22 cellular contexts compared by ENCODE assay signal in the genomic region with DNA sequence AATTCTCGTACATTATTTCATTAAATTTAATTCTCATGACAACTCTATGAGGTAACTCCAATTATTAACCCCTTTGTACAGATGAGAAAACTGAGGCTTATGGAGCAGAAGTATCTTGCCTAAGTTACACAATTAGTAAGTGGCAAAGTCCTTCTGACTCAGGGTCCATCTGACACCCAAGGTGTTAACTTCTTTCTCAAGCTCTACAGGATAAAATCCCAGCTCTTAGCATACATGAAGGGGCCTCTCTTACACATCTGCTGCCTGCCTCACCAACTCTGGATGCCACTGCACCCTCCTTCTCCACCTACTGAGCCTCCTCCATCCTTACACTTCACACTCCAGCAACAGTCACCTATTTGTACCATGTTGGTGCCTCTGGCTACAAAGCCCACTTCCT. TPM values are rescaled to one million over a fixed set of nuclear protein-coding genes. Genes with fewer than 3 reads are reported as not detected.
DNase-seq lines count a peak whose midpoint lies in the region; ATAC-seq and TF ChIP-seq lines count a peak whose summit lies in the region.
"Had no signal": no experiment of that assay in that cellular context is flagged by ENCODE, and none has a peak within 500 bp of the region (broad histone marks: within the 10 kb centered on the region; RNA-seq: fewer than 3 reads in every experiment).

No MANE protein-coding gene starts in this region.

- no peaks in the 10 kb centered on the region for H3K36me3 ChIP-seq in esophagus muscularis mucosa
- no peaks in the 10 kb centered on the region for H3K36me3 ChIP-seq in GM23248 (ENCODE audit: low read depth)
- H3K36me3 ChIP-seq: BLaER1, Peyer's patch had no signal

- 80% methylated on average over 1 of the region's 1 CpG for WGBS in esophagus muscularis mucosa
- WGBS in GM23248 (ENCODE audit: low coverage in 1 of 2, low lambda C conversion rate in 2 of 2, missing lambda C conversion rate in 2 of 2), 2 experiments, result 53 to 59% methylated on average over 1 of the region's 1 CpG

- H3K27ac ChIP-seq in esophagus muscularis mucosa (replicated peaks in 1 of 4), result no peak overlapping the region
- H3K27ac ChIP-seq in GM23248, result no peak overlapping the region
- H3K27ac ChIP-seq: 22Rv1, BLaER1, KMS-11, Peyer's patch had no signal

- no peak overlapping the region for H3K9ac ChIP-seq in GM23248
- H3K9ac ChIP-seq: BLaER1, KMS-11 had no signal

- no peaks in the 10 kb centered on the region for H4K20me1 ChIP-seq in GM23248 (ENCODE audit: insufficient read depth)
- H4K20me1 ChIP-seq: BLaER1 had no signal

- no peak overlapping the region for H2AFZ ChIP-seq in GM23248

- no peaks in the 10 kb centered on the region for H3K27me3 Mint-ChIP-seq in activated CD4-positive, alpha-beta T cell treated with anti-CD3 and anti-CD28 coated beads for 36 hours
- no peaks in the 10 kb centered on the region for H3K27me3 Mint-ChIP-seq in activated naive CD8-positive, alpha-beta T cell
- no peaks in the 10 kb centered on the region for H3K27me3 Mint-ChIP-seq in activated naive CD8-positive, alpha-beta T cell treated with anti-CD3 and anti-CD28 coated beads for 36 hours

- no peak for DNase-seq in activated CD4-positive, alpha-beta T cell treated with anti-CD3 and anti-CD28 coated beads for 36 hours
- no peak for DNase-seq in activated CD4-positive, alpha-beta T cell treated with anti-CD3 and anti-CD28 coated beads for 1 hour
- DNase-seq in activated naive CD8-positive, alpha-beta T cell treated with anti-CD3 and anti-CD28 coated beads for 36 hours, result no peak
- DNase-seq in esophagus muscularis mucosa (ENCODE audit: extremely low spot score) (peak; percentile 21), NCI-H2029 treated with DMSO at 0.1 percent for 48 hours (lab: John Stamatoyannopoulos, UW) (no peak), GM23248 (no peak), posterior vena cava (ENCODE audit: low spot score) (no peak)
- DNase-seq: ACHN, EL, GF-D8, NCI-H1105 treated with DMSO at 0.1 percent for 48 hours, NCI-H1694, NCI-H2081 treated with DMSO at 0.1 percent for 48 hours, NCI-H2171 treated with DMSO at 0.1 percent for 48 hours, NCI-H524 treated with DMSO at 0.1 percent for 48 hours, NCI-H82, Peyer's patch had no signal

- no peaks in the 10 kb centered on the region for H3K9me2 ChIP-seq in GM23248 (ENCODE audit: insufficient read depth)

- no peaks in the 10 kb centered on the region for H3K4me1 ChIP-seq in esophagus muscularis mucosa
- H3K4me1 ChIP-seq in GM23248 (ENCODE audit: insufficient read depth), result 0 out of 2 replicates have a peak, but pooled peaks cover 4% of the 10 kb centered on the region
- H3K4me1 ChIP-seq: BLaER1, Peyer's patch had no signal

- no peak for TF ChIP-seq CTCF in esophagus muscularis mucosa (IDR thresholded peaks at IDR 0.05)

- no peak for TF ChIP-seq EP300 in esophagus muscularis mucosa (IDR thresholded peaks at IDR 0.05)

- intact Hi-C loops in activated CD4-positive, alpha-beta T cell treated with anti-CD3 and anti-CD28 coated beads for 36 hours (cut with DNase I, micrococcal nuclease), result no loop called here
- intact Hi-C loops in esophagus muscularis mucosa (cut with DNase I) (no loop called here), posterior vena cava (cut with DNase I) (no loop called here)

- peaks cover 0 to 53% (median 9%) of the 10 kb centered on the region in 4 donors for H3K27me3 ChIP-seq in esophagus muscularis mucosa
- peaks cover 51% of the 10 kb centered on the region for H3K27me3 ChIP-seq in GM23248 (replicated peaks; ENCODE audit: insufficient read depth)
- H3K27me3 ChIP-seq: BLaER1, Peyer's patch had no signal

- no peaks in the 10 kb centered on the region for H3K36me3 Mint-ChIP-seq in activated CD4-positive, alpha-beta T cell treated with anti-CD3 and anti-CD28 coated beads for 36 hours (ENCODE audit: low read depth)
- peaks cover 4% of the 10 kb centered on the region for H3K36me3 Mint-ChIP-seq in activated naive CD8-positive, alpha-beta T cell
- H3K36me3 Mint-ChIP-seq in activated naive CD8-positive, alpha-beta T cell treated with anti-CD3 and anti-CD28 coated beads for 36 hours, result no peaks in the 10 kb centered on the region

- no peaks in the 10 kb centered on the region for H3K9me3 Mint-ChIP-seq in activated CD4-positive, alpha-beta T cell treated with anti-CD3 and anti-CD28 coated beads for 36 hours (ENCODE audit: low read depth)
- H3K9me3 Mint-ChIP-seq in activated naive CD8-positive, alpha-beta T cell (ENCODE audit: low read depth), result no peaks in the 10 kb centered on the region
- H3K9me3 Mint-ChIP-seq in activated naive CD8-positive, alpha-beta T cell treated with anti-CD3 and anti-CD28 coated beads for 36 hours, result no peaks in the 10 kb centered on the region

- CTCF ChIA-PET in activated CD4-positive, alpha-beta T cell treated with anti-CD3 and anti-CD28 coated beads for 36 hours (lab: Charles Lee), result interaction anchor here (1.0 to 1.3 kb wide), 2 partner anchors 22 to 375 kb away, joined by 4 to 5 read pairs; no protein-coding TSS in a partner anchor

- H3K4me2 ChIP-seq in GM23248 (ENCODE audit: unreplicated experiment), result no peak overlapping the region
- H3K4me2 ChIP-seq: BLaER1, KMS-11 had no signal

- H3K9me3 ChIP-seq in esophagus muscularis mucosa (no peaks in the 10 kb centered on the region), GM23248 (ENCODE audit: low read depth) (no peaks in the 10 kb centered on the region)
- H3K9me3 ChIP-seq: Peyer's patch had no signal

- H3K4me3 ChIP-seq in esophagus muscularis mucosa (no peak overlapping the region), GM23248 (no peak overlapping the region)
- H3K4me3 ChIP-seq: BLaER1, Peyer's patch had no signal

- TF ChIP-seq POLR2A in esophagus muscularis mucosa (IDR thresholded peaks at IDR 0.05; ENCODE audit: low read depth), result no peak

- H3K4me1 Mint-ChIP-seq in activated CD4-positive, alpha-beta T cell treated with anti-CD3 and anti-CD28 coated beads for 36 hours, result peaks cover 84% of the 10 kb centered on the region
- peaks cover 89% of the 10 kb centered on the region for H3K4me1 Mint-ChIP-seq in activated naive CD8-positive, alpha-beta T cell (ENCODE audit: low read depth)
- peaks cover 74% of the 10 kb centered on the region for H3K4me1 Mint-ChIP-seq in activated naive CD8-positive, alpha-beta T cell treated with anti-CD3 and anti-CD28 coated beads for 36 hours

- no peak overlapping the region for H3K4me3 Mint-ChIP-seq in activated CD4-positive, alpha-beta T cell treated with anti-CD3 and anti-CD28 coated beads for 36 hours
- peak overlapping the region; percentile 2 for H3K4me3 Mint-ChIP-seq in activated naive CD8-positive, alpha-beta T cell
- H3K4me3 Mint-ChIP-seq in activated naive CD8-positive, alpha-beta T cell treated with anti-CD3 and anti-CD28 coated beads for 36 hours, result no peak overlapping the region

- in situ Hi-C loops in GM23248 (cut with MboI), result no loop called here

- peak; percentile 20 for ATAC-seq in activated CD4-positive, alpha-beta T cell treated with anti-CD3 and anti-CD28 coated beads for 36 hours

- POLR2A ChIA-PET in activated CD4-positive, alpha-beta T cell treated with anti-CD3 and anti-CD28 coated beads for 36 hours (lab: Charles Lee), result no interaction called here

- no peaks in the 10 kb centered on the region for H3F3A ChIP-seq in GM23248 (ENCODE audit: insufficient read depth)

- H3K27ac Mint-ChIP-seq in activated CD4-positive, alpha-beta T cell treated with anti-CD3 and anti-CD28 coated beads for 36 hours, result peak overlapping the region; percentile 27
- peak overlapping the region; percentile 25 for H3K27ac Mint-ChIP-seq in activated naive CD8-positive, alpha-beta T cell
- no peak overlapping the region for H3K27ac Mint-ChIP-seq in activated naive CD8-positive, alpha-beta T cell treated with anti-CD3 and anti-CD28 coated beads for 36 hours

- no peaks in the 10 kb centered on the region for H3K79me2 ChIP-seq in GM23248 (ENCODE audit: insufficient read depth)

RNA-seq across cellular contexts. Expression of a gene that starts 4.3 kb away (rescaled TPM):
- 1 to 10 TPM; 3.2 TPM for total RNA-seq in activated CD4-positive, alpha-beta T cell treated with anti-CD3 and anti-CD28 coated beads for 36 hours
- under 1 TPM in 1 of 2 experiments, not detected in 1; 0.12 TPM for total RNA-seq in activated naive CD8-positive, alpha-beta T cell treated with anti-CD3 and anti-CD28 coated beads for 36 hours
- not detected for total RNA-seq in esophagus muscularis mucosa
- total RNA-seq in GM23248 (2014; rRNA removed; shearing (Covaris generic)), result not detected in 2 replicates
- not detected in 2 replicates for polyA plus RNA-seq in GM23248 (2016; fragmentation: Nextera tagmentation; extraction: Ambion mirVana)
- total RNA-seq in posterior vena cava, result not detected
- total RNA-seq: H1 had no signal
- polyA plus RNA-seq: H1 had no signal

RNA-seq across cellular contexts. Expression of a gene that starts 12.8 kb away (rescaled TPM):
- total RNA-seq in activated CD4-positive, alpha-beta T cell treated with anti-CD3 and anti-CD28 coated beads for 36 hours, result 1 to 10 TPM; 1.7 to 1.9 TPM
- total RNA-seq in activated naive CD8-positive, alpha-beta T cell treated with anti-CD3 and anti-CD28 coated beads for 36 hours, result under 1 TPM; 0.14 to 0.29 TPM
- not detected for total RNA-seq in esophagus muscularis mucosa
- total RNA-seq in GM23248 (2014; rRNA removed; shearing (Covaris generic)), result not detected in 2 replicates
- polyA plus RNA-seq in GM23248 (2016; fragmentation: Nextera tagmentation; extraction: Ambion mirVana), result not detected in 2 replicates
- total RNA-seq in posterior vena cava, result not detected
- total RNA-seq: H1 had no signal
- polyA plus RNA-seq: H1 had no signal

RNA-seq across cellular contexts. Expression of a gene that starts 31.9 kb away (rescaled TPM):
- total RNA-seq in activated CD4-positive, alpha-beta T cell treated with anti-CD3 and anti-CD28 coated beads for 36 hours, result not detected
- not detected for total RNA-seq in activated naive CD8-positive, alpha-beta T cell treated with anti-CD3 and anti-CD28 coated beads for 36 hours
- total RNA-seq in esophagus muscularis mucosa (not detected), posterior vena cava (not detected)
- not detected in 2 replicates for total RNA-seq in GM23248 (2014; rRNA removed; shearing (Covaris generic))
- polyA plus RNA-seq in GM23248 (2016; fragmentation: Nextera tagmentation; extraction: Ambion mirVana), result not detected in 2 replicates
- total RNA-seq: H1, Peyer's patch had no signal
- polyA plus RNA-seq: H1 had no signal

RNA-seq across cellular contexts. Expression of a gene that starts 46.5 kb away (rescaled TPM):
- not detected for total RNA-seq in activated CD4-positive, alpha-beta T cell treated with anti-CD3 and anti-CD28 coated beads for 36 hours
- total RNA-seq in activated naive CD8-positive, alpha-beta T cell treated with anti-CD3 and anti-CD28 coated beads for 36 hours, result not detected
- total RNA-seq in esophagus muscularis mucosa (not detected), posterior vena cava (not detected)
- not detected in 2 replicates for total RNA-seq in GM23248 (2014; rRNA removed; shearing (Covaris generic))
- polyA plus RNA-seq in GM23248 (2016; fragmentation: Nextera tagmentation; extraction: Ambion mirVana), result not detected in 2 replicates
- total RNA-seq: H1 had no signal
- polyA plus RNA-seq: H1 had no signal

RNA-seq across cellular contexts. Expression of a gene that starts 52.6 kb away (rescaled TPM):
- total RNA-seq in activated CD4-positive, alpha-beta T cell treated with anti-CD3 and anti-CD28 coated beads for 36 hours, result not detected
- total RNA-seq in activated naive CD8-positive, alpha-beta T cell treated with anti-CD3 and anti-CD28 coated beads for 36 hours, result not detected
- total RNA-seq in esophagus muscularis mucosa (not detected), posterior vena cava (not detected)
- not detected in 2 replicates for total RNA-seq in GM23248 (2014; rRNA removed; shearing (Covaris generic))
- not detected in 2 replicates for polyA plus RNA-seq in GM23248 (2016; fragmentation: Nextera tagmentation; extraction: Ambion mirVana)
- total RNA-seq: H1, Peyer's patch had no signal
- polyA plus RNA-seq: H1 had no signal
